10 cellular contexts compared by ENCODE assay signal in genomic region chr20:32112862-32113261, GRCh38. TPM values are rescaled to one million over a fixed set of nuclear protein-coding genes. Genes with fewer than 3 reads are reported as not detected.
DNase-seq lines count a peak whose midpoint lies in the region; ATAC-seq and TF ChIP-seq lines count a peak whose summit lies in the region.
"Had no signal": no experiment of that assay in that cellular context is flagged by ENCODE, and none has a peak within 500 bp of the region (broad histone marks: within the 10 kb centered on the region; RNA-seq: fewer than 3 reads in every experiment).

No MANE protein-coding gene starts in this region.

- H3K9me3 Mint-ChIP-seq in activated naive CD8-positive, alpha-beta T cell (ENCODE audit: low read depth): no peaks in the 10 kb centered on the region
- H3K9me3 Mint-ChIP-seq in activated naive CD8-positive, alpha-beta T cell treated with anti-CD3 and anti-CD28 coated beads for 36 hours: peaks cover 2% of the 10 kb centered on the region
- H3K9me3 Mint-ChIP-seq in activated CD8-positive, alpha-beta memory T cell treated with anti-CD3 and anti-CD28 coated beads, Interleukin-2, amount 10 ng/mL, durations not matched to agents 7 days and 5 days (ENCODE audit: low read depth): no peaks in the 10 kb centered on the region

- DNase-seq in activated naive CD8-positive, alpha-beta T cell treated with anti-CD3 and anti-CD28 coated beads for 36 hours: no peak
- DNase-seq in T-helper 17 cell (no peak), left ventricle myocardium superior (peak; percentile 37), testis (peak; percentile 28), ACHN (no peak)
- no peak for DNase-seq in activated CD8-positive, alpha-beta memory T cell treated with anti-CD3 and anti-CD28 coated beads, Interleukin-2, amount 10 ng/mL, durations not matched to agents 7 days and 5 days
- DNase-seq: KG1, NCI-H446 had no signal

- no peak overlapping the region for H3K27ac ChIP-seq in testis

- intact Hi-C loops in left ventricle myocardium superior (cut with micrococcal nuclease) (no loop called here), testis (cut with DNase I; ENCODE audit: low total_unique reads) (no loop called here)

- in situ Hi-C loops in ACHN (cut with HindIII; ENCODE audit: low pct_ligation_motif_present, low pct_unique_long_range_greater_than_20kb, low sequenced_read_pairs): no loop called here

- H3K27ac Mint-ChIP-seq in activated naive CD8-positive, alpha-beta T cell: no peak overlapping the region
- H3K27ac Mint-ChIP-seq in activated naive CD8-positive, alpha-beta T cell treated with anti-CD3 and anti-CD28 coated beads for 36 hours: no peak overlapping the region
- peak overlapping the region; percentile 100 for H3K27ac Mint-ChIP-seq in T-helper 17 cell
- no peak overlapping the region for H3K27ac Mint-ChIP-seq in activated CD8-positive, alpha-beta memory T cell treated with anti-CD3 and anti-CD28 coated beads, Interleukin-2, amount 10 ng/mL, durations not matched to agents 7 days and 5 days

- H3K27me3 ChIP-seq in testis: no peaks in the 10 kb centered on the region

- peaks cover 65% of the 10 kb centered on the region for H3K4me1 Mint-ChIP-seq in activated naive CD8-positive, alpha-beta T cell (ENCODE audit: low read depth)
- H3K4me1 Mint-ChIP-seq in activated naive CD8-positive, alpha-beta T cell treated with anti-CD3 and anti-CD28 coated beads for 36 hours: peaks cover 50% of the 10 kb centered on the region
- H3K4me1 Mint-ChIP-seq in T-helper 17 cell: peaks cover 43% of the 10 kb centered on the region
- peaks cover 45% of the 10 kb centered on the region for H3K4me1 Mint-ChIP-seq in activated CD8-positive, alpha-beta memory T cell treated with anti-CD3 and anti-CD28 coated beads, Interleukin-2, amount 10 ng/mL, durations not matched to agents 7 days and 5 days

- no peaks in the 10 kb centered on the region for H3K27me3 Mint-ChIP-seq in activated naive CD8-positive, alpha-beta T cell
- H3K27me3 Mint-ChIP-seq in activated naive CD8-positive, alpha-beta T cell treated with anti-CD3 and anti-CD28 coated beads for 36 hours: no peaks in the 10 kb centered on the region
- H3K27me3 Mint-ChIP-seq in T-helper 17 cell: no peaks in the 10 kb centered on the region
- H3K27me3 Mint-ChIP-seq in activated CD8-positive, alpha-beta memory T cell treated with anti-CD3 and anti-CD28 coated beads, Interleukin-2, amount 10 ng/mL, durations not matched to agents 7 days and 5 days: no peaks in the 10 kb centered on the region

- ATAC-seq in T-helper 17 cell (no peak), left ventricle myocardium superior (no peak), HG03469 (IDR thresholded peaks at IDR 0.05; ENCODE audit: unreplicated experiment) (no peak)
- no peak for ATAC-seq in activated CD8-positive, alpha-beta memory T cell treated with anti-CD3 and anti-CD28 coated beads, Interleukin-2, amount 10 ng/mL, durations not matched to agents 7 days and 5 days

- TF ChIP-seq POLR2A in testis (IDR thresholded peaks at IDR 0.05): no peak

- WGBS in testis, 2 donors: 80 to 95% methylated on average over 5 of the region's 5 CpGs

- H3K36me3 Mint-ChIP-seq in activated naive CD8-positive, alpha-beta T cell: peaks cover 3% of the 10 kb centered on the region
- H3K36me3 Mint-ChIP-seq in activated naive CD8-positive, alpha-beta T cell treated with anti-CD3 and anti-CD28 coated beads for 36 hours: peaks cover 20% of the 10 kb centered on the region
- H3K36me3 Mint-ChIP-seq in T-helper 17 cell (ENCODE audit: low read depth): peaks cover 6% of the 10 kb centered on the region
- H3K36me3 Mint-ChIP-seq in activated CD8-positive, alpha-beta memory T cell treated with anti-CD3 and anti-CD28 coated beads, Interleukin-2, amount 10 ng/mL, durations not matched to agents 7 days and 5 days: peaks cover 6% of the 10 kb centered on the region

- peaks cover 26% of the 10 kb centered on the region for H3K4me1 ChIP-seq in testis

- TF ChIP-seq CTCF in testis (IDR thresholded peaks at IDR 0.05): no peak

- no peak overlapping the region for H3K4me3 ChIP-seq in testis

- H3K9me3 ChIP-seq in T-helper 17 cell (ENCODE audit: control insufficient read depth, low read length, poor library complexity, severe bottlenecking) (no peaks in the 10 kb centered on the region), testis (no peaks in the 10 kb centered on the region)

- CTCF ChIA-PET in activated CD8-positive, alpha-beta memory T cell treated with anti-CD3 and anti-CD28 coated beads, Interleukin-2, amount 10 ng/mL, durations not matched to agents 7 days and 5 days (lab: Charles Lee): no interaction called here

- H3K4me3 Mint-ChIP-seq in activated naive CD8-positive, alpha-beta T cell: peak overlapping the region; percentile 25
- no peak overlapping the region for H3K4me3 Mint-ChIP-seq in activated naive CD8-positive, alpha-beta T cell treated with anti-CD3 and anti-CD28 coated beads for 36 hours
- H3K4me3 Mint-ChIP-seq in T-helper 17 cell: no peak overlapping the region
- H3K4me3 Mint-ChIP-seq in activated CD8-positive, alpha-beta memory T cell treated with anti-CD3 and anti-CD28 coated beads, Interleukin-2, amount 10 ng/mL, durations not matched to agents 7 days and 5 days: no peak overlapping the region

- no peaks in the 10 kb centered on the region for H3K36me3 ChIP-seq in testis (ENCODE audit: low read depth, missing control alignments)

RNA-seq across cellular contexts. Expression of gene TM9SF4, which starts 3.3 kb away (rescaled TPM):
- total RNA-seq in activated naive CD8-positive, alpha-beta T cell treated with anti-CD3 and anti-CD28 coated beads for 36 hours: 10 to 100 TPM; 39.2 to 42.5 TPM
- total RNA-seq in T-helper 17 cell (10 to 100 TPM; 41.2 to 42.4 TPM), left ventricle myocardium superior (25.6 TPM), testis (10 to 100 TPM; 54.3 to 55.8 TPM)
- 53.2 TPM for polyA plus RNA-seq in testis (ENCODE audit: insufficient read depth, low read depth, low replicate concordance)
- total RNA-seq in activated CD8-positive, alpha-beta memory T cell treated with anti-CD3 and anti-CD28 coated beads, Interleukin-2, amount 10 ng/mL, durations not matched to agents 7 days and 5 days: 10 to 100 TPM; 35.7 to 39.1 TPM

Comparison
In these comparisons a context has a peak if more than half of its experiments do, and no peak if none do; other contexts are left out.
1. DNase-seq: peak in left ventricle myocardium superior (single experiment) and testis (single experiment); none in activated naive CD8-positive, alpha-beta T cell treated with anti-CD3 and anti-CD28 coated beads for 36 hours (single experiment), T-helper 17 cell (0 of 3), activated CD8-positive, alpha-beta memory T cell treated with anti-CD3 and anti-CD28 coated beads, Interleukin-2, amount 10 ng/mL, durations not matched to agents 7 days and 5 days (single experiment) and ACHN (single experiment).